14 cellular contexts compared by ENCODE assay signal in genomic region chr12:99436584-99436983, GRCh38.
DNase-seq lines count a peak whose midpoint lies in the region; ATAC-seq and TF ChIP-seq lines count a peak whose summit lies in the region.
"Had no signal": no experiment of that assay in that cellular context is flagged by ENCODE, and none has a peak within 500 bp of the region (broad histone marks: within the 10 kb centered on the region; RNA-seq: fewer than 3 reads in every experiment).

No MANE protein-coding gene starts in this region.

- TF ChIP-seq POLR2A in esophagus squamous epithelium (IDR thresholded peaks at IDR 0.05), result no peak

- no peaks in the 10 kb centered on the region for H3K27me3 ChIP-seq in esophagus squamous epithelium
- H3K27me3 ChIP-seq: gastrocnemius medialis had no signal

- H3K27ac ChIP-seq in esophagus squamous epithelium, result no peak overlapping the region
- H3K27ac ChIP-seq: gastrocnemius medialis had no signal

- DNase-seq in SHP77 treated with DMSO at 0.1 percent for 48 hours (lab: John Stamatoyannopoulos, UW) (no peak), anterior cingulate cortex (lab: John Stamatoyannopoulos, UW) (no peak), esophagus squamous epithelium (lab: John Stamatoyannopoulos, UW) (no peak)
- DNase-seq in stimulated activated CD8-positive, alpha-beta memory T cell treated with anti-CD3 and anti-CD28 coated beads, Interleukin-4, amount 100 ng/mL, for 48 hours, result no peak
- DNase-seq: activated B cell treated with CpG ODN at 0.5 μM for 24 hours; activated naive CD4-positive, alpha-beta T cell treated with anti-CD3 and anti-CD28 coated beads for 36 hours; COR-L47; gastrocnemius medialis; SIG-M5 had no signal

- no peaks in the 10 kb centered on the region for H3K36me3 ChIP-seq in esophagus squamous epithelium
- H3K36me3 ChIP-seq: gastrocnemius medialis had no signal

- intact Hi-C loops in esophagus squamous epithelium (cut with DNase I), result no loop called here

- ATAC-seq in GM18517 (IDR thresholded peaks at IDR 0.05; ENCODE audit: unreplicated experiment), result peak; percentile 99
- ATAC-seq in GM19463 (IDR thresholded peaks at IDR 0.05; ENCODE audit: unreplicated experiment), result peak; percentile 98
- ATAC-seq in HG02885 (IDR thresholded peaks at IDR 0.05; ENCODE audit: poor library complexity, unreplicated experiment), result peak; percentile 98
- ATAC-seq in HG03565 (IDR thresholded peaks at IDR 0.05; ENCODE audit: unreplicated experiment), result peak; percentile 100
- ATAC-seq: gastrocnemius medialis had no signal

- H3K4me3 ChIP-seq in esophagus squamous epithelium, result no peak overlapping the region
- H3K4me3 ChIP-seq: gastrocnemius medialis, lung had no signal

- H3K4me1 ChIP-seq in esophagus squamous epithelium, result no peaks in the 10 kb centered on the region
- H3K4me1 ChIP-seq: gastrocnemius medialis had no signal

- TF ChIP-seq CTCF in esophagus squamous epithelium (IDR thresholded peaks at IDR 0.05), result no peak

- no peaks in the 10 kb centered on the region for H3K9me3 ChIP-seq in esophagus squamous epithelium
- H3K9me3 ChIP-seq: gastrocnemius medialis had no signal
